In genomic region chr1:2921970-2922686, GRCh38 we compare ENCODE assay signal across 8 cellular contexts.
A peak's percentile ranks its signal among the peaks of the same experiment; 100 is the strongest.
DNase-seq lines count a peak whose midpoint lies in the region; ATAC-seq, FAIRE-seq and TF ChIP-seq lines count a peak whose summit lies in the region.

No MANE protein-coding gene starts in this region.

- H3K4me1 ChIP-seq in left lung (no peaks in the 10 kb centered on the region), thyroid gland (peaks cover 0 to 4% of the 10 kb centered on the region in 2 donors), uterus (no peaks in the 10 kb centered on the region)

- no peaks in the 10 kb centered on the region for H3K9me3 ChIP-seq in left lung
- H3K9me3 ChIP-seq in thyroid gland, result no peaks in the 10 kb centered on the region
- no peaks in the 10 kb centered on the region for H3K9me3 ChIP-seq in uterus

- FAIRE-seq in HTR-8/SVneo (lab: Jason Lieb, UNC), result no peak

- DNase-seq in 8988T (peak; percentile 74), HTR-8/SVneo (ENCODE audit: insufficient read length, low spot score) (peak; percentile 24), left lung (no peak), thyroid gland (peak; percentile 15 to 19), uterus (no peak)
- DNase-seq in activated CD8-positive, alpha-beta memory T cell treated with anti-CD3 and anti-CD28 coated beads, Interleukin-2, amount 50 U/mL, for 48 hours, result peak; percentile 83

- ATAC-seq in left lung (peak; percentile 72), GM21360 (IDR thresholded peaks at IDR 0.05; ENCODE audit: unreplicated experiment) (no peak), HG03460 (IDR thresholded peaks at IDR 0.05; ENCODE audit: unreplicated experiment) (no peak)

- intact Hi-C loops in left lung (cut with DNase I), result no loop called here
- intact Hi-C loops in thyroid gland (cut with DNase I), result no loop called here
- intact Hi-C loops in uterus (cut with DNase I; ENCODE audit: low total_unique reads), result no loop called here

- TF ChIP-seq CTCF in left lung (IDR thresholded peaks at IDR 0.05) (peak; percentile 40 to 77), thyroid gland (IDR thresholded peaks at IDR 0.05) (peak in 5 of 6 experiments; percentile 16 to 80 (median 44)), uterus (IDR thresholded peaks at IDR 0.05) (peak in 1 of 4 experiments; percentile 16)

- H3K36me3 ChIP-seq in left lung (no peaks in the 10 kb centered on the region), thyroid gland (no peaks in the 10 kb centered on the region), uterus (no peaks in the 10 kb centered on the region)

- H3K27me3 ChIP-seq in left lung (peaks cover 0 to 54% of the 10 kb centered on the region in 2 donors), thyroid gland (no peaks in the 10 kb centered on the region), uterus (no peaks in the 10 kb centered on the region)

- TF ChIP-seq POLR2A in thyroid gland (IDR thresholded peaks at IDR 0.05) (no peak), uterus (IDR thresholded peaks at IDR 0.05) (no peak)

- H3K4me3 ChIP-seq in left lung (no peak overlapping the region), thyroid gland (replicated peaks in 1 of 3) (no peak overlapping the region), uterus (no peak overlapping the region)

- H3K27ac ChIP-seq in left lung (no peak overlapping the region), thyroid gland (no peak overlapping the region), uterus (no peak overlapping the region)

- 51 to 70% methylated on average over 14 to 27 of the region's 27 CpGs for WGBS in thyroid gland, 2 donors

Comparison
In these comparisons a context has a peak if more than half of its experiments do, and no peak if none do; other contexts are left out.
1. DNase-seq: peak in 8988T (single experiment), HTR-8/SVneo (single experiment), activated CD8-positive, alpha-beta memory T cell treated with anti-CD3 and anti-CD28 coated beads, Interleukin-2, amount 50 U/mL, for 48 hours (single experiment) and thyroid gland (2 of 2); none in left lung (0 of 2) and uterus (0 of 2).